ENCODE assay signal across 8 cellular contexts in the genomic region with DNA sequence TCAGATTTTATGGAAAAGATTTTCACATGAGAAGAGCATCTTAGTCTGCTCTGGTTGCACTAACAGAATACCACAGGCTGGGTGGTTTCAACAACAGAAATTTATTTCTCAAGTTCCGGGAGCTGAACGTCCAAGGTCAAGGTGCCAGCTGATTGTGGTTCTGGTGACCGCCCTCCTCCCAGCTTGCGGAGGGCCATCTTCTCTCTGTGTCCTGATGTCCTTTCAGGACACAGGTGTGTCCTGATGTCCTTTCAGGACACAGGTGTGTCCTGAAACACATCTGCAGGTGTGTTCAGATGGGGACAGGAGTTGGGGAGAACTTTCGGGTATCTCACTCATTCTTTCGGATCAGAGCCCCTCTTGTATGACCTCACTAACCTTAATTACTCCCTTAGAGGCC.
"Had no signal": no experiment of that assay in that cellular context is flagged by ENCODE, and none has a peak within 500 bp of the region (broad histone marks: within the 10 kb centered on the region; RNA-seq: fewer than 3 reads in every experiment).

No MANE protein-coding gene starts in this region.

- DNase-seq: H9, HCEC 1CT, KBM-7 had no signal

- H3K9me3 Mint-ChIP-seq: H9 had no signal

- H2AFZ ChIP-seq: GM23338 had no signal

- FAIRE-seq: H1, H54, HTR-8/SVneo had no signal

- H3K4me2 ChIP-seq: GM23338 had no signal

- H3K27ac Mint-ChIP-seq: GM23338, H9, IgD-negative memory B cell had no signal

- H3K4me3 ChIP-seq: GM23338 had no signal

- H3K4me3 Mint-ChIP-seq: GM23338, H9, IgD-negative memory B cell had no signal

- H3K4me1 Mint-ChIP-seq: IgD-negative memory B cell had no signal

- H3K27me3 Mint-ChIP-seq: IgD-negative memory B cell had no signal
